In the genomic region with DNA sequence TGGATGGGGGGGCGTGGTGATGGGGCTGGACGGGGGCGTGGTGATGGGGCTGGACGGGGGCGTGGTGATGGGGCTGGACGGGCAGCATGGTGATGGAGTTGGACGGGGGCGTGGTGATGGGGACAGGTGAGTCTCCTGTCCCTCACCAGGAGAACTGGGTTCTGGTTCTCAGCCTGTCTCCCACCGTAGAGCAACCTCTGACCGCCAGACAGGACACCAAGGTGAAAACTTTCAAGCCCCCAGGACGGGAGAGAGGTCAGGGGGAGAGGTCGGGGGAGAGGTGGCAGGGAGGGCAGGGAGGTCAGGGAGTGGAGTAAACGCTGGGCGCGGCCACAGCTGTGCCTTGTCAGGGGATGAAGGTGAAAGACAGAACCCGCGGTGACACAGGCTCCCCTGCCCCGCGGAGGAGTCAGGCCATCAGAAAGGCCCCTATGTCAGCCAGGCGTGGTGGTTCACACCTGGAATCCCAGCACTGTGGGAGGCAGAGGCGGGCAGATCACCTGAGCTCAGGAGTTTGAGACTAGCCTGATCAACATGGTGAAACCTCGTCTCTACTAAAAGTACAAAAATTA, we compare ENCODE assay signal across 20 cellular contexts.
"Had no signal": no experiment of that assay in that cellular context is flagged by ENCODE, and none has a peak within 500 bp of the region (broad histone marks: within the 10 kb centered on the region; RNA-seq: fewer than 3 reads in every experiment).

No MANE protein-coding gene starts in this region.

- H3K4me3 ChIP-seq: heart left ventricle, left lung, mucosa of descending colon, right lobe of liver, skin epidermis, suprapubic skin, tibial artery had no signal

- H3K27me3 ChIP-seq: right lobe of liver had no signal

- H3K9me3 ChIP-seq: heart left ventricle, left lung, mucosa of descending colon, neutrophil, right lobe of liver, suprapubic skin, tibial artery had no signal

- H3K27ac ChIP-seq: heart left ventricle, left lung, neutrophil, right lobe of liver, skin epidermis, suprapubic skin, tibial artery had no signal

- H3K4me1 ChIP-seq: heart left ventricle, left lung, right lobe of liver, suprapubic skin, tibial artery had no signal

- H3K36me3 ChIP-seq: heart left ventricle, left lung, neutrophil, right lobe of liver, suprapubic skin, tibial artery had no signal

- DNase-seq: activated CD4-positive, alpha-beta T cell treated with anti-CD3 and anti-CD28 coated beads for 36 hours; activated CD4-positive, CD25-positive, alpha-beta regulatory T cell; activated CD8-positive, alpha-beta memory T cell treated with anti-CD3 and anti-CD28 coated beads for 24 hours; activated effector memory CD4-positive, alpha-beta T cell treated with Interleukin-2 at 50 U/mL for 16 hours; activated naive CD4-positive, alpha-beta T cell treated with Interleukin-2 at 50 U/mL for 16 hours; anterior cingulate cortex; cortex of kidney; foreskin fibroblast; mucosa of descending colon; right lobe of liver; stimulated activated CD4-positive, alpha-beta T cell treated with anti-CD3 and anti-CD28 coated beads, Interleukin-4, amount 100 ng/mL, for 4 hours; stimulated activated CD8-positive, alpha-beta memory T cell treated with anti-CD3 and anti-CD28 coated beads, Interleukin-4, amount 100 ng/mL, for 48 hours; T-helper 1 cell had no signal

- ATAC-seq: esophagus mucosa, left lung, mucosa of descending colon had no signal
